20 cellular contexts compared by ENCODE assay signal in the genomic region with DNA sequence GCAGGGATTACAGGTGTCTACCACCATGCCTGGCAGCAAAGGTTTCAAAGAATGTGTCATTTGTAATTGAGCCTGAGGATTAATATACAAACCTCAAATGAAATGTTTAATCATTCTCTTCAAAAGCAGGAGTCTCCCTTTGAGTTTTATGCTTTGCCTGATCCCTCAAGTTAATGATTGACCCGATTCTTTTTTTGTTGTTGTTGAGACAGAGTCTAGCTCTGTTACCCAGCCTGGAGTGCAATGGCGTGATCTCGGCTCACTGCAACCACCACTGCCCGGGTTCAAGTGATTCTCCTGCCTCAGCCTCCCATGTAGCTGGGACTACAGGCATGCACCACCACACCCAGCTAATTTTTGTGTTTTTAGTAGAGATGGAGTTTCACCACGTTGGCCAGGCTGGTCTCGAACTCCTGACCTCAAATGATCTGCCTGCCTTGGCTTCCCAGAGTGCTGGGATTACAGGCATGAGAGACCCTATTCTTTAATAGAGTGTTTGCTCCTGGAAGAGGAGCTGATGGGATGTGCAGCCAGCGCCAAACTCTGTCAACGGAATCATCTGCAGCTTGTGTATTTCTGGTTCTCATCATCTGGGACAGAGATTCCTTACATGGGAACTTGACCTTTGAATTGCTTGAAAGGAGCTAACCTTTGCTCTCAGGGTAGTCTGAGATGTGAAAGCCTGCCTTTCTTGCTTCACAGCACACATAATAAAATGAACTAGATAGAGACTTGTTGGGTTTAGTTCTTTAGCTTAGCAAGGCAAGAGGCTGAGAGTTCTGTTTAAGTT.
DNase-seq lines count a peak whose midpoint lies in the region; ATAC-seq, FAIRE-seq and TF ChIP-seq lines count a peak whose summit lies in the region.
"Had no signal": no experiment of that assay in that cellular context is flagged by ENCODE, and none has a peak within 500 bp of the region (broad histone marks: within the 10 kb centered on the region; RNA-seq: fewer than 3 reads in every experiment).

No MANE protein-coding gene starts in this region.

- ATAC-seq in DND-41 (ENCODE audit: insufficient read depth, low read depth) (no peak), gastroesophageal sphincter (no peak), HG02759 (IDR thresholded peaks at IDR 0.05; ENCODE audit: unreplicated experiment) (no peak)

- peaks cover 33% of the 10 kb centered on the region for H3K4me1 Mint-ChIP-seq in endodermal cell

- no peaks in the 10 kb centered on the region for H3K9me3 ChIP-seq in DND-41 (ENCODE audit: insufficient read depth, low read length, severe bottlenecking)
- H3K9me3 ChIP-seq in gastroesophageal sphincter = no peaks in the 10 kb centered on the region
- H3K9me3 ChIP-seq in small intestine (ENCODE audit: control insufficient read depth, low read depth) = no peaks in the 10 kb centered on the region
- H3K9me3 ChIP-seq in endodermal cell (ENCODE audit: control insufficient read depth, low read length) = no peaks in the 10 kb centered on the region
- H3K9me3 ChIP-seq: breast epithelium, esophagus muscularis mucosa, right lobe of liver, stomach had no signal

- H3K9ac ChIP-seq in DND-41 (ENCODE audit: low read depth, low read length) = no peak overlapping the region
- no peak overlapping the region for H3K9ac ChIP-seq in endodermal cell (ENCODE audit: extremely low read depth, low read length, poor library complexity, severe bottlenecking)

- no peaks in the 10 kb centered on the region for H3K27me3 Mint-ChIP-seq in endodermal cell (ENCODE audit: insufficient read depth)

- H3K9me3 Mint-ChIP-seq in endodermal cell = no peaks in the 10 kb centered on the region
- H3K9me3 Mint-ChIP-seq: dendritic cell treated with granulocyte-macrophage colony-stimulating factor and Interleukin-4, amounts not matched to agents 40 ng/mL and 50 ng/mL, for 4 days; HFFc6 had no signal

- H3K4me3 Mint-ChIP-seq in endodermal cell = no peak overlapping the region
- H3K4me3 Mint-ChIP-seq: dendritic cell treated with granulocyte-macrophage colony-stimulating factor and Interleukin-4, amounts not matched to agents 40 ng/mL and 50 ng/mL, for 4 days had no signal

- H3K79me2 ChIP-seq in DND-41 (ENCODE audit: insufficient read depth, low read length) = no peaks in the 10 kb centered on the region

- H3K36me3 Mint-ChIP-seq in endodermal cell (ENCODE audit: low read depth) = no peaks in the 10 kb centered on the region

- no peak for FAIRE-seq in small intestine (lab: Jason Lieb, UNC)
- FAIRE-seq: islet of Langerhans had no signal

- H3K4me3 ChIP-seq in DND-41 (ENCODE audit: low read depth in 1 of 2, low read length in 2 of 2) (no peak overlapping the region), gastroesophageal sphincter (no peak overlapping the region), small intestine (ENCODE audit: low read depth in 1 of 2, low read length in 2 of 2) (no peak overlapping the region), endodermal cell (ENCODE audit: low read length) (no peak overlapping the region)
- H3K4me3 ChIP-seq: breast epithelium, esophagus muscularis mucosa, right lobe of liver, stomach had no signal

- no peak overlapping the region for H3K27ac Mint-ChIP-seq in endodermal cell
- H3K27ac Mint-ChIP-seq: dendritic cell treated with granulocyte-macrophage colony-stimulating factor and Interleukin-4, amounts not matched to agents 40 ng/mL and 50 ng/mL, for 4 days; HFFc6 had no signal

- no peaks in the 10 kb centered on the region for H4K20me1 ChIP-seq in DND-41 (ENCODE audit: insufficient read depth, low read length)

- H3K36me3 ChIP-seq in DND-41 (ENCODE audit: insufficient read depth, low read length) (no peaks in the 10 kb centered on the region), gastroesophageal sphincter (no peaks in the 10 kb centered on the region), small intestine (ENCODE audit: control insufficient read depth in 2 of 2, insufficient read depth in 2 of 2, low read length in 2 of 2) (no peaks in the 10 kb centered on the region), endodermal cell (ENCODE audit: control insufficient read depth, insufficient read depth, low read length) (no peaks in the 10 kb centered on the region)
- H3K36me3 ChIP-seq: breast epithelium, esophagus muscularis mucosa, right lobe of liver, stomach had no signal

- no peak for TF ChIP-seq POLR2A in gastroesophageal sphincter (IDR thresholded peaks at IDR 0.05)

- H3K4me2 ChIP-seq in DND-41 (ENCODE audit: insufficient read depth, low read length) = no peak overlapping the region

- H3K27ac ChIP-seq in DND-41 (ENCODE audit: low read length) = no peak overlapping the region
- peak overlapping the region in 3 of 4 donors; percentile 19 to 40 (median 26) for H3K27ac ChIP-seq in gastroesophageal sphincter
- no peak overlapping the region for H3K27ac ChIP-seq in small intestine (ENCODE audit: low read depth in 1 of 2, low read length in 1 of 2)
- no peak overlapping the region for H3K27ac ChIP-seq in endodermal cell (ENCODE audit: low read depth, low read length)
- H3K27ac ChIP-seq: right lobe of liver, stomach had no signal

- no peaks in the 10 kb centered on the region for H3K4me1 ChIP-seq in DND-41 (ENCODE audit: insufficient read depth, low read length)
- H3K4me1 ChIP-seq in gastroesophageal sphincter = peaks cover 0 to 33% (median 0%) of the 10 kb centered on the region in 3 donors
- H3K4me1 ChIP-seq in small intestine (ENCODE audit: control insufficient read depth in 2 of 2, insufficient read depth in 1 of 2, low read depth in 1 of 2, low read length in 1 of 2) = no peaks in the 10 kb centered on the region
- peaks cover 3% of the 10 kb centered on the region for H3K4me1 ChIP-seq in endodermal cell (ENCODE audit: control insufficient read depth, insufficient read depth, low read length)
- H3K4me1 ChIP-seq: breast epithelium, right lobe of liver had no signal

- no peak for TF ChIP-seq CTCF in DND-41 (IDR thresholded peaks at IDR 0.05; ENCODE audit: borderline replicate concordance, extremely low read depth, low read length, poor library complexity, severe bottlenecking)
- TF ChIP-seq CTCF in gastroesophageal sphincter (IDR thresholded peaks at IDR 0.05) = no peak
- no peak for TF ChIP-seq CTCF in endodermal cell (conservative IDR thresholded peaks at IDR 0.05)

- 42 to 50% methylated on average over 2 to 8 of the region's 8 CpGs for WGBS in gastroesophageal sphincter (ENCODE audit: low coverage in 1 of 2), 2 donors
- WGBS in small intestine, 3 donors = 16 to 49% (median 35%) methylated on average over 8 of the region's 8 CpGs
- 93% methylated on average over 4 to 8 of the region's 8 CpGs for WGBS in endodermal cell (ENCODE audit: insufficient coverage in 1 of 2, insufficient read length in 1 of 2), 2 experiments

- peak overlapping the region; percentile 26; the same call in 1 of the 2 replicates for H2AFZ ChIP-seq in DND-41 (ENCODE audit: low read depth, low read length)

- no peak for TF ChIP-seq EP300 in gastroesophageal sphincter (IDR thresholded peaks at IDR 0.05)

- DNase-seq in DND-41 (no peak), left kidney (ENCODE audit: low read depth, low spot score) (peak; percentile 42), small intestine (peak; percentile 72), endodermal cell (no peak)
- no peak for DNase-seq in activated effector memory CD4-positive, alpha-beta T cell treated with anti-CD3 and anti-CD28 coated beads, Interleukin-2, amount 50 U/mL, for 16 hours
- DNase-seq: activated CD4-positive, CD25-positive, alpha-beta regulatory T cell; AML-193; HFFc6; NCI-H1092; NCI-H526 treated with DMSO at 0.1 percent for 48 hours; nucleus accumbens; right lobe of liver; SIG-M5; stomach had no signal

- H3K27me3 ChIP-seq in DND-41 (ENCODE audit: insufficient read depth, low read length, poor library complexity) (no peaks in the 10 kb centered on the region), gastroesophageal sphincter (no peaks in the 10 kb centered on the region), small intestine (ENCODE audit: control insufficient read depth in 2 of 2, insufficient read depth in 2 of 2, low read length in 2 of 2) (no peaks in the 10 kb centered on the region), endodermal cell (ENCODE audit: control insufficient read depth, insufficient read depth, low read length, poor library complexity, severe bottlenecking) (no peaks in the 10 kb centered on the region)
- H3K27me3 ChIP-seq: breast epithelium, esophagus muscularis mucosa, right lobe of liver, stomach had no signal

Comparison
In these comparisons a context has a peak if more than half of its experiments do, and no peak if none do; other contexts are left out.
1. DNase-seq: peak in left kidney (single experiment) and small intestine (single experiment); none in DND-41 (single experiment), activated effector memory CD4-positive, alpha-beta T cell treated with anti-CD3 and anti-CD28 coated beads, Interleukin-2, amount 50 U/mL, for 16 hours (single experiment) and endodermal cell (single experiment).
2. H3K27ac ChIP-seq: peak in gastroesophageal sphincter (3 of 4); none in DND-41 (single experiment), small intestine (0 of 2) and endodermal cell (single experiment).